ENCODE assay signal across 1 cellular context in the genomic region with DNA sequence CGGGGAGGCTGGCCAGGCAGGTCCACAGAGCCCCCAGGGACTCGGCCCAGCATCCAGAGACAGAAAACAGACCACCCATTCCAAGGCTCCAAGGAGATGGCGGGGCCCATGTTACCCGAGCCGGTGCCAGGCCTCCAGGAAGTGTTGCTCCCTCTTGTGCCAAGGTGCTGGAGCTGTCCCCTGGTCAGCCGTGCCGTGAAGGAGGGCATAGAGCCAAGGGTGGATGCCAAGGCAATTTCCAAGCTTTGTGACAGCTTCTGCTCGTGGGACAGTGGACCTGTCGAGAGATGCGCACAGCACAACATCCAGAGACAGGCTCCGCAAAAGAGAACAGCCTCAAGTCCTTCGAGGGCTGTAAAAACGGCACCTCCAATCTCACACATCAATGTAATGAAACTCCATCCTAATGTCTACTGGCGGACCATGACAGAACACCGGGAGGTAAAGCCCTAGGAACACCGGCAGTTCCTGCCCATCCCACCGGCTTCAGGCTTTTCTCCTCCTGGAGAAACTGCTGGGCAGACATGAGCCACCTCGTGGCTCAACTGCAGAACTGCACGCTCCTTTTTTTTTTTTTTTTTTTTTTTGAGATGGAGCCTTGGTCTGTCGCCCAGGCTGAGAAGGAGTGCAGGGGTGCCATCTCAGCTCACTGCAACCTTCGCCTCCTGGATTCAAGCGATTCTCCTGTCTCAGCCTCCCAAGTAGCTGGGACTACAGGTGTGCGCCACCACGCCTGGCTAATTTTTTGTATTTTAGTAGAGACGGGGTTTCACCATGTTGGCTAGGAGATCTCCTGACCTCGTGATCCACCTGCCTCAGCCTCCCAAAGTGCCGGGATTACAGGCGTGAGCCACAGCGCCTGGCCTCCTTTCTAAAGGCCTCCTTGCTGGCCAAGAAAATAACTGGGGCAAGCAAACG.
TF ChIP-seq lines count a peak whose summit lies in the region.

No MANE protein-coding gene starts in this region.

TF ChIP-seq in HCT116, 20 proteins besides CTCF, POLR2A, EP300 and RAD21:
- TF ChIP-seq, protein P1, sequence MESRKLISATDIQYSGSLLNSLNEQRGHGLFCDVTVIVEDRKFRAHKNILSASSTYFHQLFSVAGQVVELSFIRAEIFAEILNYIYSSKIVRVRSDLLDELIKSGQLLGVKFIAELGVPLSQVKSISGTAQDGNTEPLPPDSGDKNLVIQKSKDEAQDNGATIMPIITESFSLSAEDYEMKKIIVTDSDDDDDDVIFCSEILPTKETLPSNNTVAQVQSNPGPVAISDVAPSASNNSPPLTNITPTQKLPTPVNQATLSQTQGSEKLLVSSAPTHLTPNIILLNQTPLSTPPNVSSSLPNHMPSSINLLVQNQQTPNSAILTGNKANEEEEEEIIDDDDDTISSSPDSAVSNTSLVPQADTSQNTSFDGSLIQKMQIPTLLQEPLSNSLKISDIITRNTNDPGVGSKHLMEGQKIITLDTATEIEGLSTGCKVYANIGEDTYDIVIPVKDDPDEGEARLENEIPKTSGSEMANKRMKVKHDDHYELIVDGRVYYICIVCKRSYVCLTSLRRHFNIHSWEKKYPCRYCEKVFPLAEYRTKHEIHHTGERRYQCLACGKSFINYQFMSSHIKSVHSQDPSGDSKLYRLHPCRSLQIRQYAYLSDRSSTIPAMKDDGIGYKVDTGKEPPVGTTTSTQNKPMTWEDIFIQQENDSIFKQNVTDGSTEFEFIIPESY (IDR thresholded peaks at IDR 0.05; ENCODE audit: extremely low read depth, insufficient replicate concordance, low read length), result no peak
- TF ChIP-seq, protein P2, sequence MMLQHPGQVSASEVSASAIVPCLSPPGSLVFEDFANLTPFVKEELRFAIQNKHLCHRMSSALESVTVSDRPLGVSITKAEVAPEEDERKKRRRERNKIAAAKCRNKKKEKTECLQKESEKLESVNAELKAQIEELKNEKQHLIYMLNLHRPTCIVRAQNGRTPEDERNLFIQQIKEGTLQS (IDR thresholded peaks at IDR 0.05), result no peak
- no peak for TF ChIP-seq SIN3A (IDR thresholded peaks at IDR 0.05; ENCODE audit: low read depth)
- no peak for TF ChIP-seq SRF (IDR thresholded peaks at IDR 0.05; ENCODE audit: low read depth)
- no peak for TF ChIP-seq ZFX (IDR thresholded peaks at IDR 0.05)
- TF ChIP-seq, protein P3, sequence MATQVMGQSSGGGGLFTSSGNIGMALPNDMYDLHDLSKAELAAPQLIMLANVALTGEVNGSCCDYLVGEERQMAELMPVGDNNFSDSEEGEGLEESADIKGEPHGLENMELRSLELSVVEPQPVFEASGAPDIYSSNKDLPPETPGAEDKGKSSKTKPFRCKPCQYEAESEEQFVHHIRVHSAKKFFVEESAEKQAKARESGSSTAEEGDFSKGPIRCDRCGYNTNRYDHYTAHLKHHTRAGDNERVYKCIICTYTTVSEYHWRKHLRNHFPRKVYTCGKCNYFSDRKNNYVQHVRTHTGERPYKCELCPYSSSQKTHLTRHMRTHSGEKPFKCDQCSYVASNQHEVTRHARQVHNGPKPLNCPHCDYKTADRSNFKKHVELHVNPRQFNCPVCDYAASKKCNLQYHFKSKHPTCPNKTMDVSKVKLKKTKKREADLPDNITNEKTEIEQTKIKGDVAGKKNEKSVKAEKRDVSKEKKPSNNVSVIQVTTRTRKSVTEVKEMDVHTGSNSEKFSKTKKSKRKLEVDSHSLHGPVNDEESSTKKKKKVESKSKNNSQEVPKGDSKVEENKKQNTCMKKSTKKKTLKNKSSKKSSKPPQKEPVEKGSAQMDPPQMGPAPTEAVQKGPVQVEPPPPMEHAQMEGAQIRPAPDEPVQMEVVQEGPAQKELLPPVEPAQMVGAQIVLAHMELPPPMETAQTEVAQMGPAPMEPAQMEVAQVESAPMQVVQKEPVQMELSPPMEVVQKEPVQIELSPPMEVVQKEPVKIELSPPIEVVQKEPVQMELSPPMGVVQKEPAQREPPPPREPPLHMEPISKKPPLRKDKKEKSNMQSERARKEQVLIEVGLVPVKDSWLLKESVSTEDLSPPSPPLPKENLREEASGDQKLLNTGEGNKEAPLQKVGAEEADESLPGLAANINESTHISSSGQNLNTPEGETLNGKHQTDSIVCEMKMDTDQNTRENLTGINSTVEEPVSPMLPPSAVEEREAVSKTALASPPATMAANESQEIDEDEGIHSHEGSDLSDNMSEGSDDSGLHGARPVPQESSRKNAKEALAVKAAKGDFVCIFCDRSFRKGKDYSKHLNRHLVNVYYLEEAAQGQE (IDR thresholded peaks at IDR 0.05; ENCODE audit: low read depth), result no peak
- no peak for TF ChIP-seq SP1 (IDR thresholded peaks at IDR 0.05; ENCODE audit: low read depth)
- TF ChIP-seq POLR2AphosphoS5 (IDR thresholded peaks at IDR 0.05; ENCODE audit: low read depth, low read length), result no peak
- TF ChIP-seq EZH2 (IDR thresholded peaks at IDR 0.05), result no peak
- TF ChIP-seq CEBPB (IDR thresholded peaks at IDR 0.05; ENCODE audit: low read depth), result no peak
- TF ChIP-seq EZH2phosphoT487 (IDR thresholded peaks at IDR 0.05; ENCODE audit: borderline replicate concordance), result no peak
- TF ChIP-seq TCF7L2 (IDR thresholded peaks at IDR 0.05; ENCODE audit: borderline replicate concordance, extremely low read depth, insufficient read depth, insufficient read length), result no peak
- TF ChIP-seq, protein P4, sequence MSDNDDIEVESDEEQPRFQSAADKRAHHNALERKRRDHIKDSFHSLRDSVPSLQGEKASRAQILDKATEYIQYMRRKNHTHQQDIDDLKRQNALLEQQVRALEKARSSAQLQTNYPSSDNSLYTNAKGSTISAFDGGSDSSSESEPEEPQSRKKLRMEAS (IDR thresholded peaks at IDR 0.05), result no peak
